ENCODE assay signal across 19 cellular contexts in the genomic region with DNA sequence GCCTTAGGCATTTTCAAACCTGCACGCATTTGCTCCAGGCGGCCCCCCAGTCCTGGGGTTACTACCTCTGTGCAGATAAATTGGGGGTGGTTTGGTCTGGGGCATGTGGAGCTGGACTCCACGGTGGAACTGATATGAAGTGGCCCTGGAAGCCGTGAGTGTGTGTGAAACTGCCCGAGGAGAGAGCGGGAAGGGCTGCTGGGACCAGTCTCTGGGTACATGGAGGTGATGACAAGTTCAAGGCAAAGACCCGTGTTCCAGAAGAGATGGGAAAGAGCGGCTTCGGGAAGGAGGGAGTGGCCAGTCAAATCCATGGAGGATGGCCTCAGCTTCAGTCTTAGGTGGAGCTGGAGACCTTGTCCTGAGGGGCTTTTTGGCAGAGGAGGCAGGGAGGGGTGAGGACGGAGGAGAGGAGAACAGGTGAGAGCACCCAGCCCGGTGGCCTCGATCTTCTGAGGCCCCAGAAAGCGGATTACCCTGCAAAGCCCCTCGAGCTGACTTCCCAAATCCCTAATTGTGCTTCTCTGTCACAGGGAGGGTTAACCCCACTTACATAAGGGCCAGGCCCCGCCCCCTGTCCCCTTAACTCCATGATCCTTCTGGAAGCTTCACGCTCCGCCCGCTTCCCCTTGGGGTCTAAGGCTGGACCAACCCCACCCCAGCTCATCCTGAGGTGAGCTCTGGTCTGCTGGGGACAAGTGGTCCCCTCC. TPM values are rescaled to one million over a fixed set of nuclear protein-coding genes. Genes with fewer than 3 reads are reported as not detected.
A peak's percentile ranks its signal among the peaks of the same experiment; 100 is the strongest.
DNase-seq lines count a peak whose midpoint lies in the region; ATAC-seq and TF ChIP-seq lines count a peak whose summit lies in the region.
"Had no signal": no experiment of that assay in that cellular context is flagged by ENCODE, and none has a peak within 500 bp of the region (broad histone marks: within the 10 kb centered on the region; RNA-seq: fewer than 3 reads in every experiment).

No MANE protein-coding gene starts in this region.

- WGBS in heart right ventricle, 2 donors = 52 to 63% methylated on average over 18 of the region's 18 CpGs

- no peaks in the 10 kb centered on the region for H4K20me1 ChIP-seq in BLaER1

- H3K27ac ChIP-seq in BLaER1 (0 out of 2 replicates have a peak overlapping the region, but pooled peaks have one; percentile 22), heart right ventricle (no peak overlapping the region)
- H3K27ac ChIP-seq: SJSA1 had no signal

- H3K4me3 ChIP-seq in BLaER1 = no peak overlapping the region
- peak overlapping the region in 1 of 10 donors; percentile 29 for H3K4me3 ChIP-seq in heart right ventricle
- H3K4me3 ChIP-seq: HAP-1, SJSA1 had no signal

- no peaks in the 10 kb centered on the region for H3K36me3 Mint-ChIP-seq in nephron (ENCODE audit: low read depth)
- H3K36me3 Mint-ChIP-seq: CD4-positive, CD25-positive, alpha-beta regulatory T cell had no signal

- no peak overlapping the region for H3K9ac ChIP-seq in BLaER1

- H3K27me3 ChIP-seq in BLaER1 (no peaks in the 10 kb centered on the region), heart right ventricle (peaks cover 0 to 3% (median 0%) of the 10 kb centered on the region in 7 donors)
- H3K27me3 ChIP-seq: SJSA1 had no signal

- peaks cover 8% of the 10 kb centered on the region for H3K27me3 Mint-ChIP-seq in nephron (ENCODE audit: low read depth)
- H3K27me3 Mint-ChIP-seq: CD4-positive, CD25-positive, alpha-beta regulatory T cell had no signal

- peak overlapping the region; percentile 90; the same call in 1 of the 2 replicates for H3K4me2 ChIP-seq in BLaER1

- H3K36me3 ChIP-seq in BLaER1 (no peaks in the 10 kb centered on the region), heart right ventricle (no peaks in the 10 kb centered on the region)
- H3K36me3 ChIP-seq: HAP-1, SJSA1 had no signal

- peak overlapping the region in 1 of 3 experiments; percentile 42 for H3K4me3 Mint-ChIP-seq in nephron
- H3K4me3 Mint-ChIP-seq: CD4-positive, CD25-positive, alpha-beta regulatory T cell had no signal

- H3K4me1 Mint-ChIP-seq in nephron = peaks cover 59% of the 10 kb centered on the region
- H3K4me1 Mint-ChIP-seq: CD4-positive, CD25-positive, alpha-beta regulatory T cell had no signal

- H3K9me3 Mint-ChIP-seq in nephron = no peaks in the 10 kb centered on the region
- H3K9me3 Mint-ChIP-seq: CD4-positive, CD25-positive, alpha-beta regulatory T cell had no signal

- intact Hi-C loops in heart right ventricle (cut with DNase I) = loop anchor here in 4 of 10 donors (10.0 kb wide), 5 partner anchors 64 to 694 kb away; a partner anchor contains a TSS

- no peaks in the 10 kb centered on the region for H3K9me3 ChIP-seq in BLaER1
- no peaks in the 10 kb centered on the region for H3K9me3 ChIP-seq in heart right ventricle
- H3K9me3 ChIP-seq: Caco-2, HAP-1, SJSA1 had no signal

- peaks cover 41% of the 10 kb centered on the region for H3K4me1 ChIP-seq in BLaER1
- peaks cover 0 to 30% (median 16%) of the 10 kb centered on the region in 9 donors for H3K4me1 ChIP-seq in heart right ventricle
- H3K4me1 ChIP-seq: Caco-2, HAP-1 had no signal

- peak in 5 of 8 donors; percentile 35 to 72 (median 56) for ATAC-seq in heart right ventricle
- no peak for ATAC-seq in HG02885 (IDR thresholded peaks at IDR 0.05; ENCODE audit: poor library complexity, unreplicated experiment)
- no peak for ATAC-seq in HG03196 (IDR thresholded peaks at IDR 0.05; ENCODE audit: unreplicated experiment)

- TF ChIP-seq CTCF in heart right ventricle (IDR thresholded peaks at IDR 0.05) (no peak), nephron (IDR thresholded peaks at IDR 0.05; ENCODE audit: unreplicated experiment in 3 of 3) (no peak)

- DNase-seq in NCI-H82 treated with DMSO at 0.1 percent for 48 hours (lab: John Stamatoyannopoulos, UW; ENCODE audit: unreplicated experiment) (peak; percentile 16), heart right ventricle (no peak), MV-4-11 (lab: John Stamatoyannopoulos, UW) (no peak), iPS-NIHi7 (ENCODE audit: extremely low spot score) (no peak)
- DNase-seq: Caco-2; CD4-positive, CD25-positive, alpha-beta regulatory T cell; DMS153; NCI-H1105 treated with DMSO at 0.1 percent for 48 hours; NCI-H187; NCI-H345; NCI-H526; NK-92 treated with Interleukin-12 subunit alpha and Interleukin-12 subunit beta, amount 100 ng/mL, for 24 hours; RPMI8226 had no signal

- peak overlapping the region in 2 of 3 experiments; percentile 26 to 41 for H3K27ac Mint-ChIP-seq in nephron
- H3K27ac Mint-ChIP-seq: CD4-positive, CD25-positive, alpha-beta regulatory T cell had no signal

RNA-seq across cellular contexts. Expression of a gene that starts 1.9 kb away (rescaled TPM):
- under 1 TPM in 3 of 10 donors, not detected in 7; 0.12 to 0.26 (median 0.15) TPM for total RNA-seq in heart right ventricle
- polyA plus RNA-seq in heart right ventricle = under 1 TPM in 1 of 2 donors, not detected in 1; 0.04 TPM
- total RNA-seq: Caco-2; CD4-positive, CD25-positive, alpha-beta regulatory T cell; SJSA1 had no signal

Comparison
In these comparisons a context has a peak if more than half of its experiments do, and no peak if none do; other contexts are left out.
1. ATAC-seq: peak in heart right ventricle (5 of 8); none in HG02885 (single experiment) and HG03196 (single experiment).